17 cellular contexts compared by ENCODE assay signal in genomic region chr10:6388261-6388893, GRCh38.
"Had no signal": no experiment of that assay in that cellular context is flagged by ENCODE, and none has a peak within 500 bp of the region (broad histone marks: within the 10 kb centered on the region; RNA-seq: fewer than 3 reads in every experiment).

No MANE protein-coding gene starts in this region.

- H3K4me1 Mint-ChIP-seq: immature natural killer cell, neural progenitor cell had no signal

- DNase-seq: activated CD4-positive, alpha-beta T cell treated with anti-CD3 and anti-CD28 coated beads, Interleukin-2, amount 50 U/mL, for 48 hours; amygdala; effector CD8-positive, alpha-beta T cell; heart right ventricle; immature natural killer cell; kidney glomerular epithelial cell; ovary; SJCRH30; stimulated activated CD4-positive, alpha-beta T cell treated with anti-CD3 and anti-CD28 coated beads, Interleukin-4, amount 100 ng/mL, for 24 hours; stimulated activated naive CD4-positive, alpha-beta T cell; T1000 had no signal

- ATAC-seq: gastroesophageal sphincter, heart right ventricle, sciatic nerve had no signal

- H3K4me3 Mint-ChIP-seq: activated naive CD8-positive, alpha-beta T cell; dendritic cell treated with granulocyte-macrophage colony-stimulating factor and Interleukin-4, amounts not matched to agents 40 ng/mL and 50 ng/mL, for 4 days; immature natural killer cell; memory B cell; neural progenitor cell had no signal

- H3K27ac Mint-ChIP-seq: activated naive CD8-positive, alpha-beta T cell; dendritic cell treated with granulocyte-macrophage colony-stimulating factor and Interleukin-4, amounts not matched to agents 40 ng/mL and 50 ng/mL, for 4 days; immature natural killer cell; memory B cell; neural progenitor cell had no signal

- H3K27me3 Mint-ChIP-seq: activated naive CD8-positive, alpha-beta T cell; dendritic cell treated with granulocyte-macrophage colony-stimulating factor and Interleukin-4, amounts not matched to agents 40 ng/mL and 50 ng/mL, for 4 days; memory B cell had no signal
